In genomic region chr19:55655648-55656040, GRCh38 we compare ENCODE assay signal across 8 cellular contexts. TPM values are rescaled to one million over a fixed set of nuclear protein-coding genes. Genes with fewer than 3 reads are reported as not detected.
DNase-seq lines count a peak whose midpoint lies in the region; ATAC-seq, FAIRE-seq and TF ChIP-seq lines count a peak whose summit lies in the region.

No MANE protein-coding gene starts in this region.

- DNase-seq in GM12891 (ENCODE audit: insufficient read length, low spot score) (no peak), foreskin fibroblast (no peak), skeletal muscle cell (ENCODE audit: low read depth) (no peak), NCI-H1105 treated with DMSO at 0.1 percent for 48 hours (lab: John Stamatoyannopoulos, UW) (no peak), NAMALWA (ENCODE audit: low spot score) (no peak)

- H3K27ac ChIP-seq in VCaP = peak overlapping the region; percentile 100

- TF ChIP-seq POLR2A in GM12891 (IDR thresholded peaks at IDR 0.05; ENCODE audit: low read depth, low read length) = no peak

- FAIRE-seq in GM12891 (lab: Jason Lieb, UNC) = no peak

- ATAC-seq in GM21381 (IDR thresholded peaks at IDR 0.05; ENCODE audit: unreplicated experiment) (no peak), HG03196 (IDR thresholded peaks at IDR 0.05; ENCODE audit: unreplicated experiment) (no peak)

- H3K4me3 ChIP-seq in foreskin fibroblast (ENCODE audit: low read depth in 1 of 2, low read length in 2 of 2) (peak overlapping the region; percentile 94 to 97), skeletal muscle cell (ENCODE audit: low read depth, low read length) (peak overlapping the region; percentile 69)

- TF ChIP-seq CTCF in VCaP (conservative IDR thresholded peaks at IDR 0.05) (no peak), foreskin fibroblast (IDR thresholded peaks at IDR 0.05; ENCODE audit: low read depth, low read length) (no peak)

TF ChIP-seq in GM12891, 5 proteins besides CTCF, POLR2A, EP300 and RAD21:
- no peak for TF ChIP-seq POLR2AphosphoS5 (IDR thresholded peaks at IDR 0.05; ENCODE audit: low read depth, low read length)
- no peak for TF ChIP-seq SPI1 (IDR thresholded peaks at IDR 0.05; ENCODE audit: low read depth, low read length)
- no peak for TF ChIP-seq PAX5 (IDR thresholded peaks at IDR 0.05; ENCODE audit: insufficient read depth, low read length, severe bottlenecking)
- peak; percentile 67; the same call in 1 of the 2 replicates for TF ChIP-seq TAF1 (IDR thresholded peaks at IDR 0.05; ENCODE audit: low read depth, low read length)
- 0 out of 2 replicates have a peak, but pooled peaks have one; percentile 20 for TF ChIP-seq POU2F2 (IDR thresholded peaks at IDR 0.05; ENCODE audit: low read depth, low read length)
TF ChIP-seq in GM12891: peak in this region for 2.

RNA-seq across cellular contexts. Expression of gene U2AF2, which starts 0.8 kb away (rescaled TPM):
- 150 TPM for polyA plus RNA-seq in GM12891 (2012; ENCODE audit: low read depth, missing spikeins)

RNA-seq across cellular contexts. Expression of gene CCDC106, which starts 7.6 kb away (rescaled TPM):
- 29.7 TPM for polyA plus RNA-seq in GM12891 (2012; ENCODE audit: low read depth, missing spikeins)

RNA-seq across cellular contexts. Expression of gene ZNF581, which starts 12.2 kb away (rescaled TPM):
- 47.3 TPM for polyA plus RNA-seq in GM12891 (2012; ENCODE audit: low read depth, missing spikeins)

RNA-seq across cellular contexts. Expression of gene ZNF580, which starts 14.8 kb away (rescaled TPM):
- polyA plus RNA-seq in GM12891 (2012; ENCODE audit: low read depth, missing spikeins) = 23.7 TPM

RNA-seq across cellular contexts. Expression of gene EPN1, which starts 19.4 kb away (rescaled TPM):
- polyA plus RNA-seq in GM12891 (2012; ENCODE audit: low read depth, missing spikeins) = 23.4 TPM
